ENCODE assay signal across 10 cellular contexts in genomic region chr5:36689225-36689624, GRCh38.
DNase-seq lines count a peak whose midpoint lies in the region; ATAC-seq and TF ChIP-seq lines count a peak whose summit lies in the region.
"Had no signal": no experiment of that assay in that cellular context is flagged by ENCODE, and none has a peak within 500 bp of the region (broad histone marks: within the 10 kb centered on the region; RNA-seq: fewer than 3 reads in every experiment).

No MANE protein-coding gene starts in this region.

- H4K8ac ChIP-seq in IMR-90 (ENCODE audit: low read depth in 2 of 2, low read length in 2 of 2) = no peak overlapping the region

- no peaks in the 10 kb centered on the region for H3K9me3 Mint-ChIP-seq in activated T-cell treated with anti-CD3 and anti-CD28 coated beads, Interleukin-2, amount 50 U/mL, for 72 hours
- H3K9me3 Mint-ChIP-seq: activated naive CD4-positive, alpha-beta T cell treated with anti-CD3 and anti-CD28 coated beads for 36 hours had no signal

- TF ChIP-seq RAD21 in IMR-90 (IDR thresholded peaks at IDR 0.05; ENCODE audit: low read length) = no peak

- peaks cover 3% of the 10 kb centered on the region; the same call in 1 of the 2 replicates for H3K9me1 ChIP-seq in IMR-90 (ENCODE audit: insufficient read depth, low read length)

- no peak overlapping the region for H2BK120ac ChIP-seq in IMR-90 (ENCODE audit: low read depth, low read length)

- peaks cover 2% of the 10 kb centered on the region; the same call in 1 of the 2 replicates for H3K4me1 ChIP-seq in IMR-90 (ENCODE audit: control insufficient read depth, insufficient read depth, low read length)

- H3K27me3 Mint-ChIP-seq in activated T-cell treated with anti-CD3 and anti-CD28 coated beads, Interleukin-2, amount 50 U/mL, for 72 hours (ENCODE audit: low read depth) = peaks cover 26% of the 10 kb centered on the region

- BruUV-seq in IMR-90 (replicated peaks; lab: Mats Ljungman, UMichigan) = no TSS peak

- H4K91ac ChIP-seq in IMR-90 (ENCODE audit: insufficient read depth, low read depth, low read length) = no peak overlapping the region

- no peak overlapping the region for H3K56ac ChIP-seq in IMR-90 (ENCODE audit: extremely low read depth, insufficient read depth, low read length)

- no peaks in the 10 kb centered on the region for H3K27me3 ChIP-seq in IMR-90 (ENCODE audit: control insufficient read depth, insufficient read depth, low read length)

- TF ChIP-seq CTCF in IMR-90 (conservative IDR thresholded peaks at IDR 0.05; ENCODE audit: low read depth, low read length) = no peak

- no peaks in the 10 kb centered on the region for H3K36me3 Mint-ChIP-seq in activated T-cell treated with anti-CD3 and anti-CD28 coated beads, Interleukin-2, amount 50 U/mL, for 72 hours (ENCODE audit: insufficient read depth in 2 of 2)

- no peak overlapping the region for H2BK15ac ChIP-seq in IMR-90 (ENCODE audit: low read depth, low read length)

- peak; percentile 61 for DNase-seq in IMR-90
- peak; percentile 33 for DNase-seq in cerebellum (ENCODE audit: low spot score)
- DNase-seq in activated T-cell treated with anti-CD3 and anti-CD28 coated beads, Interleukin-2, amount 50 U/mL, for 72 hours = no peak
- no peak for DNase-seq in NCI-H774 (lab: John Stamatoyannopoulos, UW)
- DNase-seq: esophagus squamous epithelium, NCI-H2029 had no signal

- dilution Hi-C loops in IMR-90 (cut with HindIII; ENCODE audit: low sequenced_read_pairs, unreplicated experiment) = no loop called here

- H3K9ac ChIP-seq in IMR-90 (ENCODE audit: low read depth, low read length) = no peak overlapping the region

- no peak overlapping the region for H3K4ac ChIP-seq in IMR-90 (ENCODE audit: low read depth, low read length)

- CTCF ChIA-PET in IMR-90 (lab: Yijun Ruan, JAX) = interaction anchor here (0.6 to 1.9 kb wide), 4 partner anchors 15 to 610 kb away, joined by 4 to 5 read pairs (median 4); no protein-coding TSS in a partner anchor

- 100% methylated on average over 2 of the region's 5 CpGs; no CpG with 5 or more reads in 1 of the 2 experiments for WGBS in IMR-90 (ENCODE audit: extremely low coverage in 2 of 2, insufficient read length in 1 of 2), 2 experiments

- no peak for TF ChIP-seq POLR2A in IMR-90 (IDR thresholded peaks at IDR 0.05; ENCODE audit: low read depth, low read length)

- no peak overlapping the region for H3K4me2 ChIP-seq in IMR-90 (ENCODE audit: low read depth, low read length)

- no peak overlapping the region for H3K14ac ChIP-seq in IMR-90 (replicated peaks; ENCODE audit: low read depth, low read length)

- peak overlapping the region; percentile 69 for H2AFZ ChIP-seq in IMR-90 (replicated peaks; ENCODE audit: low read length, poor library complexity)

- no peaks in the 10 kb centered on the region for H3K79me1 ChIP-seq in IMR-90 (ENCODE audit: low read depth in 1 of 2, low read length in 2 of 2)

- H3K4me3 Mint-ChIP-seq in activated T-cell treated with anti-CD3 and anti-CD28 coated beads, Interleukin-2, amount 50 U/mL, for 72 hours = peak overlapping the region in 1 of 2 donors; percentile 12

- H3K27ac Mint-ChIP-seq in activated T-cell treated with anti-CD3 and anti-CD28 coated beads, Interleukin-2, amount 50 U/mL, for 72 hours = no peak overlapping the region
- H3K27ac Mint-ChIP-seq: activated naive CD4-positive, alpha-beta T cell treated with anti-CD3 and anti-CD28 coated beads for 36 hours had no signal

- H3K23ac ChIP-seq in IMR-90 (ENCODE audit: low read depth, low read length) = no peak overlapping the region

- intact Hi-C loops in IMR-90 (cut with micrococcal nuclease) = no loop called here

- no peak overlapping the region for H3K27ac ChIP-seq in IMR-90 (ENCODE audit: insufficient read depth, low read length)
- H3K27ac ChIP-seq in skin epidermis = peak overlapping the region in 13 of 21 experiments; percentile 57 to 95 (median 89)

- H3K36me3 ChIP-seq in IMR-90 (ENCODE audit: control insufficient read depth, insufficient read depth, low read length) = no peaks in the 10 kb centered on the region

- POLR2A ChIA-PET in IMR-90 (lab: Charles Lee; ENCODE audit: unreplicated experiment) = no interaction called here

- H4K5ac ChIP-seq in IMR-90 (ENCODE audit: low read depth, low read length) = no peak overlapping the region

- peaks cover 15% of the 10 kb centered on the region for H3K4me1 Mint-ChIP-seq in activated T-cell treated with anti-CD3 and anti-CD28 coated beads, Interleukin-2, amount 50 U/mL, for 72 hours (ENCODE audit: low read depth)

- in situ Hi-C loops in IMR-90 (cut with MboI; ENCODE audit: low sequenced_read_pairs) = no loop called here

- no peaks in the 10 kb centered on the region for H3K9me3 ChIP-seq in IMR-90 (ENCODE audit: control insufficient read depth, insufficient read depth, low read length)
- H3K9me3 ChIP-seq: esophagus squamous epithelium had no signal

- no peak overlapping the region for H2BK5ac ChIP-seq in IMR-90 (ENCODE audit: low read depth, low read length, poor library complexity, severe bottlenecking)

- H3K4me3 ChIP-seq in IMR-90 (ENCODE audit: insufficient read depth, low read depth, low read length) (no peak overlapping the region), skin epidermis (no peak overlapping the region)

- no peaks in the 10 kb centered on the region for H4K20me1 ChIP-seq in IMR-90 (ENCODE audit: insufficient read depth, low read length)

- H3K18ac ChIP-seq in IMR-90 (ENCODE audit: low read depth, low read length) = no peak overlapping the region

- ATAC-seq in GM18502 (IDR thresholded peaks at IDR 0.05; ENCODE audit: poor library complexity, unreplicated experiment) (peak; percentile 30), IMR-90 (ENCODE audit: low read depth) (no peak), GM21528 (IDR thresholded peaks at IDR 0.05; ENCODE audit: low FRiP score, unreplicated experiment) (no peak)
- ATAC-seq in activated T-cell treated with anti-CD3 and anti-CD28 coated beads, Interleukin-2, amount 50 U/mL, for 72 hours (replicated peaks in 1 of 2) = no peak

- H2AK9ac ChIP-seq in IMR-90 (replicated peaks; ENCODE audit: low read depth, low read length, poor library complexity) = no peak overlapping the region

- no peak overlapping the region for H2BK20ac ChIP-seq in IMR-90 (ENCODE audit: low read depth, low read length)

- no peak overlapping the region for H2AK5ac ChIP-seq in IMR-90 (ENCODE audit: low read depth, low read length)

TF ChIP-seq in IMR-90, 13 proteins besides CTCF, POLR2A, EP300 and RAD21:
- TF ChIP-seq CHD1 (IDR thresholded peaks at IDR 0.05; ENCODE audit: low read depth, low read length) = no peak
- TF ChIP-seq NFE2L2 (IDR thresholded peaks at IDR 0.05; ENCODE audit: low read depth, low read length) = no peak
- no peak for TF ChIP-seq FOS (IDR thresholded peaks at IDR 0.05; ENCODE audit: low read depth, low read length)
- TF ChIP-seq ELK1 (IDR thresholded peaks at IDR 0.05; ENCODE audit: borderline replicate concordance, low read depth, low read length) = no peak
- TF ChIP-seq SMC3 (IDR thresholded peaks at IDR 0.05; ENCODE audit: low read depth, low read length) = no peak
- no peak for TF ChIP-seq MXI1 (IDR thresholded peaks at IDR 0.05; ENCODE audit: borderline replicate concordance, low read depth, low read length)
- TF ChIP-seq USF2 (IDR thresholded peaks at IDR 0.05; ENCODE audit: low read depth, low read length) = no peak
- TF ChIP-seq MAFK (IDR thresholded peaks at IDR 0.05; ENCODE audit: low read depth, low read length) = no peak
- TF ChIP-seq RCOR1 (IDR thresholded peaks at IDR 0.05; ENCODE audit: insufficient replicate concordance, low read length) = no peak
- no peak for TF ChIP-seq CEBPB (IDR thresholded peaks at IDR 0.05; ENCODE audit: low read depth, low read length)
- no peak for TF ChIP-seq RFX5 (IDR thresholded peaks at IDR 0.05; ENCODE audit: low read depth, low read length)

Comparison
In these comparisons a context has a peak if more than half of its experiments do, and no peak if none do; other contexts are left out.
1. DNase-seq: peak in IMR-90 (single experiment) and cerebellum (single experiment); none in activated T-cell treated with anti-CD3 and anti-CD28 coated beads, Interleukin-2, amount 50 U/mL, for 72 hours (0 of 2) and NCI-H774 (single experiment).